12 cellular contexts compared by ENCODE assay signal in the genomic region with DNA sequence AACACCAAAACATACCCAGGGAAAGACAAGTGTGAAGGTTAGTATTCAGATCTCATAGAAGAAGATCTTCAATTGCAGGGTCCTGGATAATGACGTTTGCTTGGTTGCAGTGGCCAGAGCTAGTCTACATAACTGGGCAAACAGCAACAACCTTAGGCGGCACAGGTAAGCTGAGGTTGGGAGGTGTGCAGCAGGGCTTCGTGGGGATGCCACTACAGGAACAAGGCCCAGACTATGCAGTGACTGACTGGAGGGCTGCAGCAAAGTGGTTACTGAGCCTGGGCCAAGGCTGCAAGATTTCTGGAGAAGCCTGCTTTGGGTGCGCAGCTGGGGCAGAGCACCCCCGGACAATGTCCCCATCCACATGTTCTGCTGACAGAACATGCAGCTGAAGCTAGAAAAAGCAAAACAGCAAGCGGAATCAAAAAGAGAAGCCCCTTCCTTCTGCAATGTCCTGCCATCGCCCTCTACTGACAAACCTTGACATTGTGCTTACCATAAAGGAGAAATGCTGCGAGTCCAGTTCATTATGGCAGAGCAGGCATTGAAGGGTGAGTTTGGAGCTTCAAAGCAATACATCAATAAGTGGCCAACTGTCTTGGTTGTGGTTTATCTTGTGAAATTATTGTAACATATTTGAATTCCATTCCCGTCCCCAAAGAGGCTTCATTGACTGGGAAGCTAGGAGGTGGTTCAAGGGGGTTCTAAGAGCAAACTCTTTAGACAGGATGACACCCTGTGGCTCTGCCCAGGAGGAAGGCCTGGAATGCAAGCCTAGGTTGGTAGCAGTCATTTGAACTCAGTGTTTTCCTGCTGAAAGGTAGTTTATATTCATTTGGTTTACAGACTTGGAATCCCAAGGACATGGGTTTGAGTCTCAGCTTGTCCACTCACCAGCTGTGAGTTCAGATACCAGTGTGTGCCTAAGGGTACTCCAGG.
DNase-seq lines count a peak whose midpoint lies in the region; ATAC-seq and TF ChIP-seq lines count a peak whose summit lies in the region.
"Had no signal": no experiment of that assay in that cellular context is flagged by ENCODE, and none has a peak within 500 bp of the region (broad histone marks: within the 10 kb centered on the region; RNA-seq: fewer than 3 reads in every experiment).

No MANE protein-coding gene starts in this region.

- 69 to 74% methylated on average over 9 of the region's 9 CpGs for WGBS in GM23248 (ENCODE audit: low coverage in 1 of 2, low lambda C conversion rate in 2 of 2, missing lambda C conversion rate in 2 of 2), 2 experiments

- H3K27me3 ChIP-seq in BJ (ENCODE audit: control insufficient read depth, insufficient read depth, low read length) (no peaks in the 10 kb centered on the region), GM23248 (replicated peaks; ENCODE audit: insufficient read depth) (no peaks in the 10 kb centered on the region), PC-3 (ENCODE audit: low read length) (no peaks in the 10 kb centered on the region)
- H3K27me3 ChIP-seq: tibial nerve had no signal

- H3K9me3 ChIP-seq in GM23248 (ENCODE audit: low read depth) (no peaks in the 10 kb centered on the region), PC-3 (ENCODE audit: low read length) (no peaks in the 10 kb centered on the region)
- H3K9me3 ChIP-seq: tibial nerve had no signal

- no peak for DNase-seq in BJ (ENCODE audit: low read depth)
- DNase-seq in GM23248, result peak; percentile 23
- DNase-seq in PC-3, result peak; percentile 42
- DNase-seq in fibroblast of the aortic adventitia (ENCODE audit: low read depth), result peak; percentile 39
- no peak for DNase-seq in GOT3 (lab: John Stamatoyannopoulos, UW)
- DNase-seq in NCI-H2029 (lab: John Stamatoyannopoulos, UW), result no peak
- DNase-seq in NCI-H524 treated with DMSO at 0.1 percent for 48 hours (lab: John Stamatoyannopoulos, UW), result no peak
- no peak for DNase-seq in DMS114 treated with DMSO at 0.1 percent for 48 hours (lab: John Stamatoyannopoulos, UW; ENCODE audit: unreplicated experiment)
- DNase-seq: activated B cell treated with CpG ODN at 0.5 μM for 24 hours; activated naive CD8-positive, alpha-beta T cell treated with anti-CD3 and anti-CD28 coated beads for 36 hours; stimulated activated CD4-positive, alpha-beta T cell treated with anti-CD3 and anti-CD28 coated beads, Interleukin-4, amount 100 ng/mL, for 1 hour had no signal

- BruUV-seq in PC-3 (replicated peaks; lab: Mats Ljungman, UMichigan), result no TSS peak

- H2AFZ ChIP-seq in GM23248 (no peak overlapping the region), PC-3 (ENCODE audit: low read length) (no peak overlapping the region)

- H3K9me2 ChIP-seq in GM23248 (ENCODE audit: insufficient read depth), result no peaks in the 10 kb centered on the region
- H3K9me2 ChIP-seq in PC-3 (replicated peaks; ENCODE audit: low read length), result no peaks in the 10 kb centered on the region

- peak; percentile 27; the same call in 1 of the 2 replicates for TF ChIP-seq CTCF in BJ (IDR thresholded peaks at IDR 0.05; ENCODE audit: insufficient read depth, low read depth, low read length)
- peak; percentile 65 for TF ChIP-seq CTCF in PC-3 (conservative IDR thresholded peaks at IDR 0.05; ENCODE audit: low read depth, low read length)
- peak; percentile 49 for TF ChIP-seq CTCF in fibroblast of the aortic adventitia (IDR thresholded peaks at IDR 0.05; ENCODE audit: insufficient read depth, low read length)

- H3K36me3 ChIP-seq in BJ (ENCODE audit: control insufficient read depth, insufficient read depth, low read length) (no peaks in the 10 kb centered on the region), GM23248 (ENCODE audit: low read depth) (no peaks in the 10 kb centered on the region), PC-3 (ENCODE audit: low read depth, low read length) (no peaks in the 10 kb centered on the region)
- H3K36me3 ChIP-seq: tibial nerve had no signal

- intact Hi-C loops in PC-3 (cut with micrococcal nuclease), result loop anchor here (10.0 kb wide), 1 partner anchor 1929 kb away; no protein-coding TSS in a partner anchor

- H3K4me2 ChIP-seq in GM23248 (ENCODE audit: unreplicated experiment), result no peak overlapping the region
- H3K4me2 ChIP-seq in PC-3 (ENCODE audit: low read length), result no peak overlapping the region

- CTCF ChIA-PET in BJ (lab: Yijun Ruan, JAX) (interaction anchor here (1.0 to 1.9 kb wide), 4 partner anchors 10 to 101 kb away, joined by 3 to 7 read pairs (median 4); no protein-coding TSS in a partner anchor), PC-3 (lab: Charles Lee) (no interaction called here)

- H3F3A ChIP-seq in GM23248 (ENCODE audit: insufficient read depth), result peaks cover 34% of the 10 kb centered on the region
- peaks cover 16% of the 10 kb centered on the region for H3F3A ChIP-seq in PC-3 (ENCODE audit: low read length, unreplicated experiment)

- H4K20me1 ChIP-seq in GM23248 (ENCODE audit: insufficient read depth) (no peaks in the 10 kb centered on the region), PC-3 (ENCODE audit: low read length) (no peaks in the 10 kb centered on the region)

- H3K4me3 ChIP-seq in BJ (ENCODE audit: low read depth, low read length) (no peak overlapping the region), GM23248 (no peak overlapping the region), PC-3 (ENCODE audit: low read length) (no peak overlapping the region), fibroblast of the aortic adventitia (ENCODE audit: low read depth, low read length) (no peak overlapping the region)
- H3K4me3 ChIP-seq: tibial nerve had no signal

- ATAC-seq in PC-3, result no peak

- in situ Hi-C loops in GM23248 (cut with MboI), result no loop called here

- H3K9ac ChIP-seq in GM23248 (no peak overlapping the region), PC-3 (ENCODE audit: low read length) (no peak overlapping the region)

- H3K79me2 ChIP-seq in GM23248 (ENCODE audit: insufficient read depth) (no peaks in the 10 kb centered on the region), PC-3 (ENCODE audit: low read length) (no peaks in the 10 kb centered on the region)

- H3K27ac ChIP-seq in GM23248, result no peak overlapping the region
- no peak overlapping the region for H3K27ac ChIP-seq in PC-3 (ENCODE audit: low read length)
- H3K27ac ChIP-seq: tibial nerve had no signal

- POLR2A ChIA-PET in BJ (lab: Charles Lee), result no interaction called here
- POLR2A ChIA-PET in PC-3 (lab: Charles Lee; ENCODE audit: unreplicated experiment), result no interaction called here

- H3K4me1 ChIP-seq in GM23248 (ENCODE audit: insufficient read depth) (peaks cover 46% of the 10 kb centered on the region), PC-3 (ENCODE audit: insufficient read depth, low read length) (peaks cover 27% of the 10 kb centered on the region)
- H3K4me1 ChIP-seq: tibial nerve had no signal

Comparison
In these comparisons a context has a peak if more than half of its experiments do, and no peak if none do; other contexts are left out.
1. DNase-seq: peak in GM23248 (single experiment), PC-3 (single experiment) and fibroblast of the aortic adventitia (single experiment); none in BJ (single experiment), GOT3 (single experiment), NCI-H2029 (single experiment), NCI-H524 treated with DMSO at 0.1 percent for 48 hours (single experiment) and DMS114 treated with DMSO at 0.1 percent for 48 hours (single experiment).
2. Peak in every context shown above with its lines, with median percentiles within 50 percentile points of each other: CTCF ChIP-seq.